8 cellular contexts compared by ENCODE assay signal in the genomic region with DNA sequence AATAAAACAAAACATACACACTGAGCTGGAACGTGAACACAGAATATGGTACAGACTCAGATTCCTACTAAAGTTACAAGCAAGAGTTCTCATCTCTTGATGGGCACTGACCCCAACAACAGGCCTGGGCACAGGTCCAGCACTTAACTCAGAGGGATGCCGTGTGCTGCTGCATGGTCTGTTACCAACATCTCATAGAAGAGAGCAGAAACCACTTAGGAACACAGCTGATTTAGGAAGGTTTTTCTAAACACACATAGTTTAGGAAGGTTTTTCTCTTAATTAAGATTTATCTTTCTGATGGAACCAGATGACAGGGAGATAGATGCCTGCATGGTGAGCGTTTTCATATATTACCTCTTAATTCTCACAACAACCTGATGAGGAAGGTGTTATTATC. TPM values are rescaled to one million over a fixed set of nuclear protein-coding genes. Genes with fewer than 3 reads are reported as not detected.
A peak's percentile ranks its signal among the peaks of the same experiment; 100 is the strongest.
DNase-seq lines count a peak whose midpoint lies in the region; ATAC-seq and TF ChIP-seq lines count a peak whose summit lies in the region.

No MANE protein-coding gene starts in this region.

- H3K4me1 Mint-ChIP-seq in activated CD8-positive, alpha-beta memory T cell treated with anti-CD3 and anti-CD28 coated beads, Interleukin-2, amount 10 ng/mL, durations not matched to agents 7 days and 5 days, result peaks cover 42% of the 10 kb centered on the region
- H3K4me1 Mint-ChIP-seq in chondrocyte (ENCODE audit: low read depth) (peaks cover 45% of the 10 kb centered on the region), nephron (peaks cover 13% of the 10 kb centered on the region)

- peaks cover 3% of the 10 kb centered on the region for H3K36me3 ChIP-seq in NT2/D1 (ENCODE audit: insufficient read depth, insufficient read length, low read length)

- H3K27me3 Mint-ChIP-seq in activated CD8-positive, alpha-beta memory T cell treated with anti-CD3 and anti-CD28 coated beads, Interleukin-2, amount 10 ng/mL, durations not matched to agents 7 days and 5 days, result peaks cover 4% of the 10 kb centered on the region
- H3K27me3 Mint-ChIP-seq in chondrocyte (ENCODE audit: low read depth) (no peaks in the 10 kb centered on the region), nephron (ENCODE audit: low read depth) (peaks cover 4% of the 10 kb centered on the region)

- H3K4me3 Mint-ChIP-seq in activated CD8-positive, alpha-beta memory T cell treated with anti-CD3 and anti-CD28 coated beads, Interleukin-2, amount 10 ng/mL, durations not matched to agents 7 days and 5 days, result peak overlapping the region; percentile 68
- peak overlapping the region; percentile 86 for H3K4me3 Mint-ChIP-seq in chondrocyte (ENCODE audit: unreplicated experiment)
- peak overlapping the region; percentile 83 to 91 (median 89) for H3K4me3 Mint-ChIP-seq in nephron

- peak overlapping the region; percentile 79 for H3K27ac Mint-ChIP-seq in activated CD8-positive, alpha-beta memory T cell treated with anti-CD3 and anti-CD28 coated beads, Interleukin-2, amount 10 ng/mL, durations not matched to agents 7 days and 5 days
- H3K27ac Mint-ChIP-seq in chondrocyte (ENCODE audit: unreplicated experiment) (peak overlapping the region; percentile 78), nephron (peak overlapping the region in 2 of 3 experiments; percentile 43 to 85)

- H3K9me3 ChIP-seq in NT2/D1 (ENCODE audit: insufficient read depth, low read length), result no peaks in the 10 kb centered on the region

- CTCF ChIA-PET in activated CD8-positive, alpha-beta memory T cell treated with anti-CD3 and anti-CD28 coated beads, Interleukin-2, amount 10 ng/mL, durations not matched to agents 7 days and 5 days (lab: Charles Lee), result interaction anchor here (0.8 to 1.2 kb wide), 3 partner anchors 24 to 62 kb away, joined by 3 to 7 read pairs (median 3); partner anchors contain the start of gene DNTTIP2

- H3K9ac ChIP-seq in NT2/D1 (ENCODE audit: insufficient read length, low read depth), result peak overlapping the region; percentile 61

- H3K9me3 Mint-ChIP-seq in activated CD8-positive, alpha-beta memory T cell treated with anti-CD3 and anti-CD28 coated beads, Interleukin-2, amount 10 ng/mL, durations not matched to agents 7 days and 5 days (ENCODE audit: low read depth), result peaks cover 2% of the 10 kb centered on the region
- peaks cover 7% of the 10 kb centered on the region for H3K9me3 Mint-ChIP-seq in chondrocyte (ENCODE audit: low read depth)
- H3K9me3 Mint-ChIP-seq in nephron, result peaks cover 10% of the 10 kb centered on the region

- TF ChIP-seq CTCF in chondrocyte (IDR thresholded peaks at IDR 0.05), result no peak
- no peak for TF ChIP-seq CTCF in nephron (IDR thresholded peaks at IDR 0.05; ENCODE audit: unreplicated experiment in 3 of 3)

- peak overlapping the region; percentile 4 for H3K4me3 ChIP-seq in NT2/D1 (ENCODE audit: insufficient read length, low read depth)

- DNase-seq in activated CD8-positive, alpha-beta memory T cell treated with anti-CD3 and anti-CD28 coated beads, Interleukin-2, amount 10 ng/mL, durations not matched to agents 7 days and 5 days, result no peak
- DNase-seq in activated CD8-positive, alpha-beta memory T cell treated with anti-CD3 and anti-CD28 coated beads for 24 hours, result no peak
- no peak for DNase-seq in NT2/D1 (ENCODE audit: low read depth, low spot score)
- DNase-seq in chondrocyte (ENCODE audit: low spot score), result no peak
- no peak for DNase-seq in stimulated activated naive CD4-positive, alpha-beta T cell treated with Interleukin-2 at 50 U/mL for 16 hours (lab: John Stamatoyannopoulos, UW)

- no peak for ATAC-seq in activated CD8-positive, alpha-beta memory T cell treated with anti-CD3 and anti-CD28 coated beads, Interleukin-2, amount 10 ng/mL, durations not matched to agents 7 days and 5 days
- no peak for ATAC-seq in HG02973 (IDR thresholded peaks at IDR 0.05; ENCODE audit: unreplicated experiment)
- no peak for ATAC-seq in HG03460 (IDR thresholded peaks at IDR 0.05; ENCODE audit: unreplicated experiment)

- H3K4me1 ChIP-seq in NT2/D1 (ENCODE audit: insufficient read depth, insufficient read length), result peaks cover 2% of the 10 kb centered on the region

- peaks cover 9% of the 10 kb centered on the region for H3K36me3 Mint-ChIP-seq in activated CD8-positive, alpha-beta memory T cell treated with anti-CD3 and anti-CD28 coated beads, Interleukin-2, amount 10 ng/mL, durations not matched to agents 7 days and 5 days
- H3K36me3 Mint-ChIP-seq in chondrocyte (ENCODE audit: low read depth), result peaks cover 1% of the 10 kb centered on the region
- H3K36me3 Mint-ChIP-seq in nephron (ENCODE audit: low read depth), result no peaks in the 10 kb centered on the region

- H3K27me3 ChIP-seq in NT2/D1 (ENCODE audit: insufficient read depth, insufficient read length), result peaks cover 14% of the 10 kb centered on the region

RNA-seq across cellular contexts. Expression of gene GCLM, which starts 1.5 kb away (rescaled TPM):
- total RNA-seq in activated CD8-positive, alpha-beta memory T cell treated with anti-CD3 and anti-CD28 coated beads, Interleukin-2, amount 10 ng/mL, durations not matched to agents 7 days and 5 days, result 10 to 100 TPM; 24.3 to 25.7 TPM
- 12.0 to 13.6 TPM (median 13.2 TPM) in 3 replicates for total RNA-seq in chondrocyte

RNA-seq across cellular contexts. Expression of gene DNTTIP2, which starts 28.7 kb away (rescaled TPM):
- 10 to 100 TPM; 60.8 to 74.5 TPM for total RNA-seq in activated CD8-positive, alpha-beta memory T cell treated with anti-CD3 and anti-CD28 coated beads, Interleukin-2, amount 10 ng/mL, durations not matched to agents 7 days and 5 days
- 38.8 to 45.7 TPM (median 39.1 TPM) in 3 replicates for total RNA-seq in chondrocyte
